In genomic region chr4:74474345-74475099, GRCh38 we compare ENCODE assay signal across 17 cellular contexts. TPM values are rescaled to one million over a fixed set of nuclear protein-coding genes. Genes with fewer than 3 reads are reported as not detected.
DNase-seq lines count a peak whose midpoint lies in the region; ATAC-seq, FAIRE-seq and TF ChIP-seq lines count a peak whose summit lies in the region.
"Had no signal": no experiment of that assay in that cellular context is flagged by ENCODE, and none has a peak within 500 bp of the region (broad histone marks: within the 10 kb centered on the region; RNA-seq: fewer than 3 reads in every experiment).

No MANE protein-coding gene starts in this region.

- H3K36me3 ChIP-seq in keratinocyte (ENCODE audit: control insufficient read depth in 2 of 2, extremely low read depth in 1 of 2, insufficient read depth in 2 of 2, low read length in 2 of 2) (no peaks in the 10 kb centered on the region), transverse colon (no peaks in the 10 kb centered on the region)
- H3K36me3 ChIP-seq: neutrophil had no signal

- no peaks in the 10 kb centered on the region for H3K79me2 ChIP-seq in keratinocyte (ENCODE audit: control insufficient read depth, insufficient read depth, low read length)

- H3K9ac ChIP-seq in keratinocyte (ENCODE audit: control insufficient read depth, extremely low read depth, insufficient read depth, low read length): no peak overlapping the region

- in situ Hi-C loops in transverse colon (cut with MboI; ENCODE audit: low pct_ligation_motif_present in 1 of 4, low pct_unique_long_range_greater_than_20kb in 1 of 4, low sequenced_read_pairs in 3 of 4): no loop called here

- H3K9me1 ChIP-seq in keratinocyte (ENCODE audit: control insufficient read depth, extremely low read depth, insufficient read depth, low read length): no peaks in the 10 kb centered on the region

- peak; percentile 22 for DNase-seq in HS-5 (ENCODE audit: low read depth)
- peak; percentile 52 for DNase-seq in choroid plexus epithelial cell (ENCODE audit: low read depth)
- no peak for DNase-seq in keratinocyte (ENCODE audit: low read depth, low spot score)
- no peak for DNase-seq in transverse colon
- DNase-seq in glomerular visceral epithelial cell (ENCODE audit: extremely low spot score): no peak
- no peak for DNase-seq in dorsolateral prefrontal cortex
- DNase-seq: activated CD4-positive, alpha-beta T cell treated with anti-CD3 and anti-CD28 coated beads, Interleukin-2, amount 50 U/mL, for 4 hours; activated naive CD8-positive, alpha-beta T cell treated with anti-CD3 and anti-CD28 coated beads, Interleukin-2, amount 50 U/mL, for 24 hours; CD8-positive, alpha-beta T cell; NCI-H446 treated with DMSO at 0.1 percent for 48 hours; stimulated activated naive CD8-positive, alpha-beta T cell treated with anti-CD3 and anti-CD28 coated beads, Interleukin-15, Interleukin-2, amounts not matched to agents 100 U/mL and 50 U/mL, for 24 hours had no signal

- no peaks in the 10 kb centered on the region for H4K20me1 ChIP-seq in keratinocyte (ENCODE audit: control insufficient read depth, extremely low read depth, insufficient read depth, low read length)

- TF ChIP-seq POLR2A in transverse colon (IDR thresholded peaks at IDR 0.05): no peak

- 25 to 37% methylated on average over 4 of the region's 4 CpGs for WGBS in transverse colon (ENCODE audit: low coverage in 1 of 2), 2 donors

- no peak for TF ChIP-seq EP300 in transverse colon (IDR thresholded peaks at IDR 0.05; ENCODE audit: low read depth)

- peak overlapping the region; percentile 49 for H3K4me2 ChIP-seq in keratinocyte (ENCODE audit: control insufficient read depth, extremely low read depth, insufficient read depth, low read depth, low read length)

- dilution Hi-C loops in keratinocyte (cut with MboI; ENCODE audit: extremely low pct_ligation_motif_present, low sequenced_read_pairs): no loop called here

- H3K27me3 ChIP-seq in keratinocyte (ENCODE audit: control insufficient read depth, extremely low read depth, insufficient read depth, low read length) (no peaks in the 10 kb centered on the region), transverse colon (no peaks in the 10 kb centered on the region), dorsolateral prefrontal cortex (peaks cover 0 to 9% (median 0%) of the 10 kb centered on the region in 45 donors)
- H3K27me3 ChIP-seq: neutrophil had no signal

- H3K4me1 ChIP-seq in keratinocyte (ENCODE audit: control insufficient read depth, extremely low read depth, insufficient read depth, low read length) (peaks cover 48% of the 10 kb centered on the region), transverse colon (peaks cover 0 to 31% (median 5%) of the 10 kb centered on the region in 4 donors)

- ATAC-seq in HG02588 (IDR thresholded peaks at IDR 0.05; ENCODE audit: unreplicated experiment): no peak
- ATAC-seq: activated naive CD8-positive, alpha-beta T cell treated with anti-CD3 and anti-CD28 coated beads, Interleukin-2, amount 50 U/mL, for 24 hours; CD8-positive, alpha-beta T cell; stimulated activated naive CD8-positive, alpha-beta T cell treated with anti-CD3 and anti-CD28 coated beads, Interleukin-15, Interleukin-2, amounts not matched to agents 100 U/mL and 50 U/mL, for 24 hours had no signal

- no peak overlapping the region for H3K4me3 ChIP-seq in choroid plexus epithelial cell (ENCODE audit: low read depth, low read length)
- no peak overlapping the region for H3K4me3 ChIP-seq in keratinocyte (ENCODE audit: control insufficient read depth in 2 of 3, extremely low read depth in 1 of 3, insufficient read depth in 2 of 3, low read depth in 1 of 3, low read length in 3 of 3)
- no peak overlapping the region for H3K4me3 ChIP-seq in transverse colon
- H3K4me3 ChIP-seq in dorsolateral prefrontal cortex: no peak overlapping the region
- H3K4me3 ChIP-seq: coronary artery, SK-N-MC, skin epidermis had no signal

- H2AFZ ChIP-seq in keratinocyte (ENCODE audit: control insufficient read depth, low read length): peak overlapping the region; percentile 72

- H3K27ac ChIP-seq in keratinocyte (ENCODE audit: control insufficient read depth, insufficient read depth, low read length) (no peak overlapping the region), transverse colon (peak overlapping the region in 3 of 4 donors; percentile 2 to 27 (median 12)), dorsolateral prefrontal cortex (no peak overlapping the region)
- H3K27ac ChIP-seq: neutrophil, SK-N-MC, skin epidermis had no signal

- no peaks in the 10 kb centered on the region for H3K9me3 ChIP-seq in keratinocyte (ENCODE audit: control insufficient read depth, low read depth, low read length)
- H3K9me3 ChIP-seq in transverse colon: no peaks in the 10 kb centered on the region
- H3K9me3 ChIP-seq: neutrophil had no signal

- intact Hi-C loops in transverse colon (cut with DNase I; ENCODE audit: low total_unique reads): loop anchor here (10.0 kb wide), 1 partner anchor 1670 kb away; no protein-coding TSS in a partner anchor
- intact Hi-C loops in dorsolateral prefrontal cortex (cut with DNase I): no loop called here

- FAIRE-seq in keratinocyte (lab: Jason Lieb, UNC): peak; percentile 93
- FAIRE-seq: G401.6 had no signal

- TF ChIP-seq CTCF in choroid plexus epithelial cell (conservative IDR thresholded peaks at IDR 0.05; ENCODE audit: low read depth, low read length) (no peak), keratinocyte (optimal IDR thresholded peaks at IDR 0.05 in 1 of 3, IDR thresholded peaks at IDR 0.05 in 1 of 3, conservative IDR thresholded peaks at IDR 0.05 in 1 of 3; ENCODE audit: extremely low read depth in 1 of 3, insufficient read depth in 2 of 3, low read length in 3 of 3) (no peak), transverse colon (IDR thresholded peaks at IDR 0.05) (no peak), dorsolateral prefrontal cortex (IDR thresholded peaks at IDR 0.05 in 54 of 56, conservative IDR thresholded peaks at IDR 0.05 in 2 of 56; ENCODE audit: low read depth in 1 of 56, partially characterized antibody in 56 of 56) (no peak)

RNA-seq across cellular contexts. Expression of gene AREG, which starts 29.6 kb away (rescaled TPM):
- polyA plus RNA-seq in keratinocyte: 789 to 1,566 TPM (median 1,110 TPM) in 3 replicates
- polyA plus RNA-seq in keratinocyte (2011; ENCODE audit: low read depth): 1,014 TPM
- 1,009 and 1,335 TPM in 2 replicates for polyA plus RNA-seq in keratinocyte (2011; cell fraction: cytosol; rRNA removed)
- polyA plus RNA-seq in keratinocyte (2011; cell fraction: nucleus; rRNA removed): 1,924 and 2,206 TPM in 2 replicates
- 940 and 1,075 TPM in 2 replicates for polyA plus RNA-seq in keratinocyte (2012; ENCODE audit: low replicate concordance)
- polyA minus RNA-seq in keratinocyte: 250 to 495 TPM (median 271 TPM) in 3 replicates
- 555 TPM for polyA minus RNA-seq in keratinocyte (2011; cell fraction: cytosol; rRNA and poly(A)+ RNA removed)
- polyA minus RNA-seq in keratinocyte (2011; cell fraction: nucleus; rRNA and poly(A)+ RNA removed): 568 and 706 TPM in 2 replicates
- total RNA-seq in transverse colon (10 to 100 TPM; 16.4 to 44.2 (median 27.1) TPM), dorsolateral prefrontal cortex (1 to 10 TPM in 2 of 120 experiments, under 1 TPM in 11, not detected in 107; 0.41 to 1.8 (median 0.79) TPM)

Comparison
In these comparisons a context has a peak if more than half of its experiments do, and no peak if none do; other contexts are left out.
1. DNase-seq: peak in HS-5 (single experiment) and choroid plexus epithelial cell (single experiment); none in keratinocyte (single experiment), transverse colon (single experiment), glomerular visceral epithelial cell (single experiment) and dorsolateral prefrontal cortex (0 of 10).
2. H3K27ac ChIP-seq: peak in transverse colon (3 of 4); none in keratinocyte (single experiment) and dorsolateral prefrontal cortex (0 of 59).
3. RNA of gene AREG, which starts 29.6 kb away (total RNA-seq): 16.4 to 44.2 TPM in transverse colon; 0.41 to 1.8 TPM in dorsolateral prefrontal cortex; every median in the first group is over 4 times any median in the second.